Comparison of ENCODE assay signal across 24 cellular contexts in the genomic region with DNA sequence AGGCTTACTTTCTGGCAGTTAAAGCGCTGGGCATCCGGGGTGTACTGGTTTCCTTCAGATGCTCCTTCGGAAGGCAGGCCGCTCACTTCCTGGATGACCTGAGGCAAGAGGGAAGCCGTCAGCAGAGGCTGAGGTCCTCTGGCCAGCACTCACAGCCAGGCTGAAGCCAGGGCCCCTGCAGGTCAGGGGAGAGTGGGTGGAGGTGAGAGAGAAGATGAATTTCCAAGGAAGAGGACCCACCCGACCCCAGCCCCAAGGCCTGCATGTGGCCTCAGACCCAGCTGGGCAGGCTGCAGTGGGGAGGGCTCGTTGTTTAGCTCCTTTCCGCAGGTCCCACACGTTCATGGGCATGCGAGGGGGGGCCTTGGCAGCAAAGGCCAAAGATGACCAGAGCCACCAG.
A peak's percentile ranks its signal among the peaks of the same experiment; 100 is the strongest.
DNase-seq lines count a peak whose midpoint lies in the region; ATAC-seq, FAIRE-seq and TF ChIP-seq lines count a peak whose summit lies in the region.
"Had no signal": no experiment of that assay in that cellular context is flagged by ENCODE, and none has a peak within 500 bp of the region (broad histone marks: within the 10 kb centered on the region; RNA-seq: fewer than 3 reads in every experiment).

No MANE protein-coding gene starts in this region.

- H3K9me3 ChIP-seq in neuronal stem cell (replicated peaks in 1 of 2; ENCODE audit: control insufficient read depth in 2 of 2, insufficient read depth in 1 of 2, low read depth in 1 of 2, low read length in 2 of 2) (no peaks in the 10 kb centered on the region), tibial nerve (no peaks in the 10 kb centered on the region), lower lobe of right lung (no peaks in the 10 kb centered on the region)
- H3K9me3 ChIP-seq: Caco-2 had no signal

- H3K4ac ChIP-seq in neuronal stem cell (ENCODE audit: low read length), result no peak overlapping the region

- no peak for ATAC-seq in lower lobe of right lung
- ATAC-seq in HG03469 (IDR thresholded peaks at IDR 0.05; ENCODE audit: unreplicated experiment), result no peak
- ATAC-seq: GM23338 had no signal

- no peak overlapping the region for H3K4me2 ChIP-seq in neuronal stem cell (ENCODE audit: insufficient read depth, low read length, poor library complexity, severe bottlenecking)
- H3K4me2 ChIP-seq: GM23338 had no signal

- no peak for TF ChIP-seq EP300 in tibial nerve (IDR thresholded peaks at IDR 0.05)

- H3K36me3 ChIP-seq in neuronal stem cell (replicated peaks in 1 of 2; ENCODE audit: control insufficient read depth in 2 of 2, insufficient read depth in 2 of 2, low read length in 2 of 2) (no peaks in the 10 kb centered on the region), tibial nerve (peaks cover 0 to 87% (median 2%) of the 10 kb centered on the region in 3 donors), lower lobe of right lung (no peaks in the 10 kb centered on the region)

- WGBS in neuronal stem cell (ENCODE audit: extremely low coverage in 2 of 2, insufficient read length in 2 of 2, insufficient replicate concordance in 1 of 2), 2 donors, result no CpG with 5 or more reads among the region's 10 CpGs
- WGBS in tibial nerve, 2 donors, result 52 to 63% methylated on average over 4 to 10 of the region's 10 CpGs

- peak overlapping the region; percentile 60 for H2AK5ac ChIP-seq in neuronal stem cell (ENCODE audit: low read depth, low read length)

- no peak overlapping the region for H3K4me3 ChIP-seq in neuronal stem cell (ENCODE audit: low read length in 2 of 2)
- no peak overlapping the region for H3K4me3 ChIP-seq in tibial nerve
- H3K4me3 ChIP-seq in lower lobe of right lung, result no peak overlapping the region
- H3K4me3 ChIP-seq: GM23338 had no signal

- H3K27me3 ChIP-seq in neuronal stem cell (ENCODE audit: control insufficient read depth in 3 of 3, insufficient read depth in 3 of 3, low read depth in 1 of 3, low read length in 3 of 3), result no peaks in the 10 kb centered on the region
- H3K27me3 ChIP-seq in tibial nerve, result no peaks in the 10 kb centered on the region
- no peaks in the 10 kb centered on the region for H3K27me3 ChIP-seq in lower lobe of right lung (ENCODE audit: low read depth)

- peak overlapping the region; percentile 47 for H2BK15ac ChIP-seq in neuronal stem cell (ENCODE audit: low read length)

- intact Hi-C loops in lower lobe of right lung (cut with DNase I), result no loop called here

- H3K9ac ChIP-seq in neuronal stem cell (ENCODE audit: low read depth, low read length, poor library complexity), result peak overlapping the region; percentile 18

- peak overlapping the region; percentile 28 for H3K23ac ChIP-seq in neuronal stem cell (ENCODE audit: low read depth, low read length, poor library complexity)

- H4K8ac ChIP-seq in neuronal stem cell (ENCODE audit: low read depth, low read length), result peak overlapping the region; percentile 78

- no peak for FAIRE-seq in HTR-8/SVneo (lab: Jason Lieb, UNC)
- FAIRE-seq: G401.6, GM12892 had no signal

- H4K91ac ChIP-seq in neuronal stem cell (ENCODE audit: low read depth, low read length, poor library complexity), result peak overlapping the region; percentile 11

- H3K27ac ChIP-seq in neuronal stem cell (replicated peaks; ENCODE audit: low read length) (no peak overlapping the region), tibial nerve (peak overlapping the region in 3 of 4 donors; percentile 30 to 65 (median 58)), lower lobe of right lung (no peak overlapping the region)
- H3K27ac ChIP-seq: HL-60 had no signal

- TF ChIP-seq POLR2A in tibial nerve (IDR thresholded peaks at IDR 0.05), result no peak

- H2BK120ac ChIP-seq in neuronal stem cell (ENCODE audit: low read depth, low read length), result no peak overlapping the region

- TF ChIP-seq CTCF in tibial nerve (IDR thresholded peaks at IDR 0.05) (no peak), lower lobe of right lung (IDR thresholded peaks at IDR 0.05) (no peak)

- no peak overlapping the region for H2BK5ac ChIP-seq in neuronal stem cell (ENCODE audit: low read length)

- peak overlapping the region; percentile 5 for H2AFZ ChIP-seq in neuronal stem cell (ENCODE audit: low read length)
- H2AFZ ChIP-seq: GM23338 had no signal

- H3K14ac ChIP-seq in neuronal stem cell (ENCODE audit: low read length), result no peak overlapping the region

- peak overlapping the region; percentile 87 for H3K18ac ChIP-seq in neuronal stem cell (ENCODE audit: low read length)

- H3K79me1 ChIP-seq in neuronal stem cell (ENCODE audit: low read depth, low read length), result no peaks in the 10 kb centered on the region

- DNase-seq in HTR-8/SVneo (ENCODE audit: insufficient read length, low spot score) (peak; percentile 23), RPMI7951 (ENCODE audit: low read depth) (peak; percentile 57), neuronal stem cell (ENCODE audit: low spot score) (no peak), tibial nerve (ENCODE audit: low spot score in 2 of 2) (no peak), C1 segment of cervical spinal cord (lab: John Stamatoyannopoulos, UW) (no peak), lower lobe of right lung (no peak)
- DNase-seq: CD4-positive, alpha-beta T cell; DMS 273 treated with DMSO at 0.1 percent for 48 hours; DMS79 treated with DMSO at 0.1 percent for 48 hours; HCEC 1CT; KBM-7; NCI-H1105; NCI-H146; NCI-H2029 treated with DMSO at 0.1 percent for 48 hours; NCI-H226; NCI-H510A treated with DMSO at 0.1 percent for 48 hours; NCI-H774; SHP77 had no signal

- peak overlapping the region; percentile 80 for H2BK12ac ChIP-seq in neuronal stem cell (ENCODE audit: low read length)

- H3K4me1 ChIP-seq in neuronal stem cell (ENCODE audit: control insufficient read depth in 2 of 2, insufficient read depth in 1 of 2, low read depth in 1 of 2, low read length in 2 of 2) (peaks cover 13 to 17% of the 10 kb centered on the region in 2 donors), tibial nerve (peaks cover 0 to 53% (median 10%) of the 10 kb centered on the region in 4 donors), lower lobe of right lung (no peaks in the 10 kb centered on the region)
- H3K4me1 ChIP-seq: Caco-2 had no signal

Comparison
In these comparisons a context has a peak if more than half of its experiments do, and no peak if none do; other contexts are left out.
1. DNase-seq: peak in HTR-8/SVneo (single experiment) and RPMI7951 (single experiment); none in neuronal stem cell (single experiment), tibial nerve (0 of 2), C1 segment of cervical spinal cord (0 of 14) and lower lobe of right lung (single experiment).
2. H3K27ac ChIP-seq: peak in tibial nerve (3 of 4); none in neuronal stem cell (single experiment) and lower lobe of right lung (single experiment).